ENCODE assay signal across 11 cellular contexts in genomic region chr16:55401036-55401435, GRCh38.
DNase-seq lines count a peak whose midpoint lies in the region; TF ChIP-seq lines count a peak whose summit lies in the region.
"Had no signal": no experiment of that assay in that cellular context is flagged by ENCODE, and none has a peak within 500 bp of the region (broad histone marks: within the 10 kb centered on the region; RNA-seq: fewer than 3 reads in every experiment).

No MANE protein-coding gene starts in this region.

- intact Hi-C loops in transverse colon (cut with DNase I; ENCODE audit: low total_unique reads) = no loop called here

- WGBS in transverse colon (ENCODE audit: low coverage in 1 of 2), 2 donors = 62 to 100% methylated on average over 1 to 3 of the region's 3 CpGs

- no peak for TF ChIP-seq EP300 in transverse colon (IDR thresholded peaks at IDR 0.05; ENCODE audit: low read depth)

- TF ChIP-seq CTCF in osteoblast (IDR thresholded peaks at IDR 0.05; ENCODE audit: extremely low read depth, low read depth, low read length) (no peak), transverse colon (IDR thresholded peaks at IDR 0.05) (no peak), GM13977 (IDR thresholded peaks at IDR 0.05; ENCODE audit: extremely low read depth, insufficient read depth, missing control alignments) (no peak)

- H3K27me3 ChIP-seq in osteoblast (ENCODE audit: insufficient read depth, low read length) (peaks cover 13% of the 10 kb centered on the region), transverse colon (no peaks in the 10 kb centered on the region)
- H3K27me3 ChIP-seq: BLaER1 treated with 17β-estradiol and CSF1 and Interleukin-3, amounts not matched to agents 10 nM and 100 nM had no signal

- TF ChIP-seq POLR2A in transverse colon (IDR thresholded peaks at IDR 0.05) = no peak

- H2AFZ ChIP-seq in osteoblast (ENCODE audit: low read length) = no peak overlapping the region

- H3K9me3 ChIP-seq in osteoblast (ENCODE audit: low read depth, low read length) (no peaks in the 10 kb centered on the region), transverse colon (no peaks in the 10 kb centered on the region)
- H3K9me3 ChIP-seq: HAP-1 had no signal

- DNase-seq in NCI-H524 (lab: John Stamatoyannopoulos, UW) (peak; percentile 46 to 80), NCI-H524 treated with DMSO at 0.1 percent for 48 hours (lab: John Stamatoyannopoulos, UW) (no peak), NCI-H69 (lab: John Stamatoyannopoulos, UW) (peak; percentile 17), osteoblast (ENCODE audit: insufficient read length, low spot score, missing footprints) (peak; percentile 58), transverse colon (no peak), GM13977 (ENCODE audit: low spot score) (no peak)
- DNase-seq: Calu3; CD8-positive, alpha-beta T cell; GF-D8 had no signal

- H4K20me1 ChIP-seq in osteoblast (ENCODE audit: insufficient read depth, low read length) = no peaks in the 10 kb centered on the region
- H4K20me1 ChIP-seq: BLaER1 treated with 17β-estradiol and CSF1 and Interleukin-3, amounts not matched to agents 10 nM and 100 nM had no signal

- H3K4me3 ChIP-seq in osteoblast (ENCODE audit: insufficient read depth, low read length) (no peak overlapping the region), transverse colon (no peak overlapping the region)
- H3K4me3 ChIP-seq: BLaER1 treated with 17β-estradiol and CSF1 and Interleukin-3, amounts not matched to agents 10 nM and 100 nM; HAP-1 had no signal

- H3K4me1 ChIP-seq in osteoblast (ENCODE audit: insufficient read depth, low read length) (no peaks in the 10 kb centered on the region), transverse colon (no peaks in the 10 kb centered on the region)
- H3K4me1 ChIP-seq: BLaER1 treated with 17β-estradiol and CSF1 and Interleukin-3, amounts not matched to agents 10 nM and 100 nM; HAP-1 had no signal

- no peak overlapping the region for H3K4me2 ChIP-seq in osteoblast (ENCODE audit: insufficient read depth, low read length)
- H3K4me2 ChIP-seq: BLaER1 treated with 17β-estradiol and CSF1 and Interleukin-3, amounts not matched to agents 10 nM and 100 nM had no signal

- H3K27ac ChIP-seq in osteoblast (ENCODE audit: low read depth, low read length) (no peak overlapping the region), transverse colon (no peak overlapping the region)
- H3K27ac ChIP-seq: BLaER1 treated with 17β-estradiol and CSF1 and Interleukin-3, amounts not matched to agents 10 nM and 100 nM had no signal

- in situ Hi-C loops in transverse colon (cut with MboI; ENCODE audit: low pct_ligation_motif_present in 1 of 4, low pct_unique_long_range_greater_than_20kb in 1 of 4, low sequenced_read_pairs in 3 of 4) = no loop called here
- in situ Hi-C loops in GM13977 (cut with MboI; ENCODE audit: low pct_unique_long_range_greater_than_20kb, low sequenced_read_pairs, unreplicated experiment) = no loop called here

- no peaks in the 10 kb centered on the region for H3K79me2 ChIP-seq in osteoblast (ENCODE audit: insufficient read depth, low read length)

- H3K36me3 ChIP-seq in osteoblast (ENCODE audit: insufficient read depth, low read length) (no peaks in the 10 kb centered on the region), transverse colon (no peaks in the 10 kb centered on the region)
- H3K36me3 ChIP-seq: BLaER1 treated with 17β-estradiol and CSF1 and Interleukin-3, amounts not matched to agents 10 nM and 100 nM; HAP-1 had no signal

Comparison
In these comparisons a context has a peak if more than half of its experiments do, and no peak if none do; other contexts are left out.
1. DNase-seq: peak in NCI-H524 (2 of 2), NCI-H69 (single experiment) and osteoblast (single experiment); none in NCI-H524 treated with DMSO at 0.1 percent for 48 hours (single experiment), transverse colon (single experiment) and GM13977 (single experiment).